12 cellular contexts compared by ENCODE assay signal in the genomic region with DNA sequence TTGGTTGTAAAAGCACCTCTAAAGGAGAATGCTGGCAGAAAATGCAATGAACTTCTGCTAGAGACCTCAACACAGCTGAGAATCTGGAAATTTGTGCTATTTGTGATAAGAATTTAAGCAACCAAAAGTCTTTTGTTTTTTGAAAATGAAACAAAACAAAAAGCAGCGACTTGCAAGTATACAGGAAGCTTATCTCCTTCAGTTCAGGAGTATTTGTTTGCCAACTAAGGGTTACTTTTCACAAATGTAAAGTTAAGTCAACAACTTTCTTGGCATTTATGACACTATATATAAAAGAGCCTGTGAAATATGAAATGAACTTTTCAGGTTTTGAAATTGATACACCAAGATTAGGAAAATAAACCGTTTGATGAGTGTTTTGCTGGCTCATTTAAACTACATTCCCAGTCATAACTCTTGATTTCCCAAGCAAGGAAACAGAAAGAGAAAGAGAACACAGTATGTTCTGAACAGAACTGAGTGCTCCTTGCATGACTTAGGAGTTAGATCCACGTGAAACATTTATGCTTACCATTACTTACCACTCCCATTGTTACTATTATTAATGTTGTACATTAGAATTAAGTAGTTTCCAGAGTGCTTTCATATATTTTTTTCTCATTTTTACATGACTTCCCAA.
DNase-seq lines count a peak whose midpoint lies in the region; ATAC-seq and TF ChIP-seq lines count a peak whose summit lies in the region.
"Had no signal": no experiment of that assay in that cellular context is flagged by ENCODE, and none has a peak within 500 bp of the region (broad histone marks: within the 10 kb centered on the region; RNA-seq: fewer than 3 reads in every experiment).

No MANE protein-coding gene starts in this region.

- intact Hi-C loops in ascending aorta (cut with DNase I) (no loop called here), left ventricle myocardium superior (cut with micrococcal nuclease) (no loop called here), spleen (cut with DNase I; ENCODE audit: low total_unique reads) (no loop called here)

- H3K36me3 Mint-ChIP-seq in glutamatergic neuron (ENCODE audit: unreplicated experiment): no peaks in the 10 kb centered on the region
- H3K36me3 Mint-ChIP-seq: naive thymus-derived CD8-positive, alpha-beta T cell had no signal

- H3K4me3 Mint-ChIP-seq in glutamatergic neuron (ENCODE audit: unreplicated experiment): no peak overlapping the region
- H3K4me3 Mint-ChIP-seq: naive thymus-derived CD8-positive, alpha-beta T cell had no signal

- DNase-seq in ascending aorta (ENCODE audit: low spot score in 2 of 2) (no peak), left ventricle myocardium superior (no peak), spleen (no peak), glutamatergic neuron (no peak), SIG-M5 (lab: John Stamatoyannopoulos, UW) (no peak), NCI-H2029 treated with DMSO at 0.1 percent for 48 hours (lab: John Stamatoyannopoulos, UW) (no peak), GM19240 (ENCODE audit: insufficient read length, low spot score) (no peak)
- DNase-seq: GF-D8; naive thymus-derived CD8-positive, alpha-beta T cell; NCI-H1694 treated with DMSO at 0.1 percent for 48 hours had no signal

- 5 to 14% (median 6%) methylated on average over 3 of the region's 3 CpGs for WGBS in spleen, 5 donors

- H3K27ac Mint-ChIP-seq in glutamatergic neuron (ENCODE audit: unreplicated experiment): no peak overlapping the region
- H3K27ac Mint-ChIP-seq: naive thymus-derived CD8-positive, alpha-beta T cell had no signal

- H3K4me1 ChIP-seq in ascending aorta: peaks cover 0 to 14% of the 10 kb centered on the region in 2 donors
- H3K4me1 ChIP-seq in spleen: peaks cover 0 to 20% (median 3%) of the 10 kb centered on the region in 6 donors

- H3K4me3 ChIP-seq in ascending aorta (peak overlapping the region in 1 of 2 donors; percentile 31), spleen (peak overlapping the region in 1 of 8 donors; percentile 1)

- no peaks in the 10 kb centered on the region for H3K9me3 Mint-ChIP-seq in glutamatergic neuron (ENCODE audit: unreplicated experiment)

- H3K27me3 ChIP-seq in ascending aorta: no peaks in the 10 kb centered on the region
- no peaks in the 10 kb centered on the region for H3K27me3 ChIP-seq in spleen (replicated peaks in 1 of 7)

- TF ChIP-seq POLR2A in spleen (IDR thresholded peaks at IDR 0.05): no peak

- H3K36me3 ChIP-seq in ascending aorta: no peaks in the 10 kb centered on the region
- H3K36me3 ChIP-seq in spleen: no peaks in the 10 kb centered on the region

- H3K9me3 ChIP-seq in ascending aorta (no peaks in the 10 kb centered on the region), spleen (no peaks in the 10 kb centered on the region)

- H3K27ac ChIP-seq in ascending aorta: peak overlapping the region; percentile 17 to 28
- H3K27ac ChIP-seq in spleen: peak overlapping the region in 6 of 8 donors; percentile 6 to 60 (median 38)
- H3K27ac ChIP-seq: C4-2B had no signal

- peak; percentile 36 for ATAC-seq in HG02885 (IDR thresholded peaks at IDR 0.05; ENCODE audit: poor library complexity, unreplicated experiment)
- peak; percentile 43 for ATAC-seq in left ventricle myocardium superior
- ATAC-seq: naive thymus-derived CD8-positive, alpha-beta T cell had no signal

- H3K4me1 Mint-ChIP-seq in glutamatergic neuron (ENCODE audit: low read depth, unreplicated experiment): no peaks in the 10 kb centered on the region

- TF ChIP-seq CTCF in ascending aorta (IDR thresholded peaks at IDR 0.05) (no peak), spleen (IDR thresholded peaks at IDR 0.05 in 8 of 11, conservative IDR thresholded peaks at IDR 0.05 in 3 of 11) (no peak), glutamatergic neuron (IDR thresholded peaks at IDR 0.05; ENCODE audit: partially characterized antibody, unreplicated experiment) (no peak)

- H3K27me3 Mint-ChIP-seq in glutamatergic neuron (ENCODE audit: unreplicated experiment): no peaks in the 10 kb centered on the region
